8 cellular contexts compared by ENCODE assay signal in genomic region chrX:120560842-120561633, GRCh38. TPM values are rescaled to one million over a fixed set of nuclear protein-coding genes. Genes with fewer than 3 reads are reported as not detected.
DNase-seq lines count a peak whose midpoint lies in the region; ATAC-seq and TF ChIP-seq lines count a peak whose summit lies in the region.

Gene CUL4B (minus strand): TSS chrX:120560962. CDS start chrX:120560638, 324 bp downstream.

- DNase-seq in CD14-positive monocyte (ENCODE audit: low spot score) (peak; percentile 94), NCI-H82 (lab: John Stamatoyannopoulos, UW) (peak; percentile 97), dermis microvascular lymphatic vessel endothelial cell (ENCODE audit: low read depth in 2 of 2) (peak; percentile 86 to 95), right lobe of liver (peak; percentile 91 to 95 (median 94))
- DNase-seq in activated CD4-positive, alpha-beta memory T cell treated with anti-CD3 and anti-CD28 coated beads for 36 hours, result peak; percentile 95
- DNase-seq in stimulated activated CD4-positive, alpha-beta T cell treated with anti-CD3 and anti-CD28 coated beads, Interleukin-4, amount 100 ng/mL, for 24 hours, result peak; percentile 91

- TF ChIP-seq CTCF in CD14-positive monocyte (IDR thresholded peaks at IDR 0.05) (no peak), right lobe of liver (IDR thresholded peaks at IDR 0.05) (no peak)

- H3K9me3 ChIP-seq in right lobe of liver, result no peaks in the 10 kb centered on the region

- H3K27me3 ChIP-seq in right lobe of liver, result no peaks in the 10 kb centered on the region

- intact Hi-C loops in CD14-positive monocyte (cut with micrococcal nuclease), result loop anchor here (5.0 kb wide), 2 partner anchors 41 to 71 kb away; partner anchors contain the start of genes C1GALT1C1 (in 1 of the 2) and MCTS1 (in 1 of the 2)
- intact Hi-C loops in activated CD4-positive, alpha-beta memory T cell treated with anti-CD3 and anti-CD28 coated beads for 36 hours (cut with micrococcal nuclease), result loop anchor here (1.0 to 5.0 kb wide), 5 partner anchors 11 to 310 kb away; partner anchors contain the start of genes C1GALT1C1, MCTS1 and ZBTB33
- intact Hi-C loops in right lobe of liver (cut with DNase I), result no loop called here

- ATAC-seq in GM19397 (IDR thresholded peaks at IDR 0.05; ENCODE audit: unreplicated experiment) (peak; percentile 88), HG03571 (IDR thresholded peaks at IDR 0.05; ENCODE audit: unreplicated experiment) (peak; percentile 78), right lobe of liver (peak; percentile 87 to 93 (median 92))

- H3K27me3 Mint-ChIP-seq in CD14-positive monocyte (ENCODE audit: low read depth in 3 of 3), result peaks cover 0 to 3% (median 2%) of the 10 kb centered on the region in 3 donors
- H3K27me3 Mint-ChIP-seq in activated CD4-positive, alpha-beta memory T cell treated with anti-CD3 and anti-CD28 coated beads for 36 hours, result no peaks in the 10 kb centered on the region

- TF ChIP-seq POLR2A in right lobe of liver (IDR thresholded peaks at IDR 0.05), result peak; percentile 69

- H3K36me3 ChIP-seq in right lobe of liver, result peaks cover 0 to 5% (median 0%) of the 10 kb centered on the region in 4 donors

- peak within 1 kb of the TSS; percentile 95 to 99 (median 97) for H3K27ac ChIP-seq in right lobe of liver

- CTCF ChIA-PET in activated CD4-positive, alpha-beta memory T cell treated with anti-CD3 and anti-CD28 coated beads for 36 hours (lab: Charles Lee), result interaction anchor here (1.2 to 2.2 kb wide), 3 partner anchors 21 to 75 kb away, joined by 3 to 8 read pairs (median 4); no protein-coding TSS in a partner anchor

- peak within 1 kb of the TSS; percentile 49 to 64 (median 54) for H3K4me3 ChIP-seq in right lobe of liver

- POLR2A ChIA-PET in activated CD4-positive, alpha-beta memory T cell treated with anti-CD3 and anti-CD28 coated beads for 36 hours (lab: Charles Lee), result interaction anchor here (2.0 to 3.0 kb wide), 2 partner anchors 11 to 43 kb away, joined by 7 to 25 read pairs; partner anchors contain the start of gene MCTS1

- H3K9me3 Mint-ChIP-seq in CD14-positive monocyte, result peaks cover 0 to 7% (median 0%) of the 10 kb centered on the region in 7 donors
- H3K9me3 Mint-ChIP-seq in activated CD4-positive, alpha-beta memory T cell treated with anti-CD3 and anti-CD28 coated beads for 36 hours, result no peaks in the 10 kb centered on the region

- 36% methylated on average over 41 of the region's 54 CpGs for WGBS in right lobe of liver (ENCODE audit: insufficient coverage, low coverage, low lambda C conversion rate, missing lambda C conversion rate)

- peak within 1 kb of the TSS; percentile 90 to 98 (median 96) for H3K27ac Mint-ChIP-seq in CD14-positive monocyte
- H3K27ac Mint-ChIP-seq in activated CD4-positive, alpha-beta memory T cell treated with anti-CD3 and anti-CD28 coated beads for 36 hours, result peak within 1 kb of the TSS; percentile 95

- peak within 1 kb of the TSS; percentile 92 to 96 for H3K4me3 Mint-ChIP-seq in CD14-positive monocyte
- H3K4me3 Mint-ChIP-seq in activated CD4-positive, alpha-beta memory T cell treated with anti-CD3 and anti-CD28 coated beads for 36 hours, result peak within 1 kb of the TSS; percentile 95

- peaks cover 25% of the 10 kb centered on the region for H3K4me1 Mint-ChIP-seq in CD14-positive monocyte
- peaks cover 24% of the 10 kb centered on the region for H3K4me1 Mint-ChIP-seq in activated CD4-positive, alpha-beta memory T cell treated with anti-CD3 and anti-CD28 coated beads for 36 hours (ENCODE audit: low read depth)

- H3K4me1 ChIP-seq in right lobe of liver, result peaks cover 0 to 6% (median 0%) of the 10 kb centered on the region in 4 donors

- peaks cover 0 to 5% of the 10 kb centered on the region in 2 donors for H3K36me3 Mint-ChIP-seq in CD14-positive monocyte
- H3K36me3 Mint-ChIP-seq in activated CD4-positive, alpha-beta memory T cell treated with anti-CD3 and anti-CD28 coated beads for 36 hours, result peaks cover 5% of the 10 kb centered on the region

RNA-seq across cellular contexts. Expression of gene CUL4B, which starts in this region (rescaled TPM):
- polyA plus RNA-seq in CD14-positive monocyte, result 10 to 100 TPM; 13.3 to 16.9 TPM
- 10 to 100 TPM; 39.4 to 40.2 TPM for total RNA-seq in activated CD4-positive, alpha-beta memory T cell treated with anti-CD3 and anti-CD28 coated beads for 36 hours
- 35.0 and 38.8 TPM in 2 replicates for total RNA-seq in dermis microvascular lymphatic vessel endothelial cell
- total RNA-seq in right lobe of liver, result 10 to 100 TPM; 12.9 to 21.8 (median 18.9) TPM

Comparison
In these comparisons a context has a peak if more than half of its experiments do, and no peak if none do; other contexts are left out.
1. Peak in every context shown above with its lines: DNase-seq, ATAC-seq, H3K4me3 ChIP-seq and H3K27ac ChIP-seq.
2. intact Hi-C loops: an anchor here in CD14-positive monocyte (5.0 kb wide) and activated CD4-positive, alpha-beta memory T cell treated with anti-CD3 and anti-CD28 coated beads for 36 hours (1.0 to 5.0 kb wide); none called in right lobe of liver.